ENCODE assay signal across 1 cellular context in the genomic region with DNA sequence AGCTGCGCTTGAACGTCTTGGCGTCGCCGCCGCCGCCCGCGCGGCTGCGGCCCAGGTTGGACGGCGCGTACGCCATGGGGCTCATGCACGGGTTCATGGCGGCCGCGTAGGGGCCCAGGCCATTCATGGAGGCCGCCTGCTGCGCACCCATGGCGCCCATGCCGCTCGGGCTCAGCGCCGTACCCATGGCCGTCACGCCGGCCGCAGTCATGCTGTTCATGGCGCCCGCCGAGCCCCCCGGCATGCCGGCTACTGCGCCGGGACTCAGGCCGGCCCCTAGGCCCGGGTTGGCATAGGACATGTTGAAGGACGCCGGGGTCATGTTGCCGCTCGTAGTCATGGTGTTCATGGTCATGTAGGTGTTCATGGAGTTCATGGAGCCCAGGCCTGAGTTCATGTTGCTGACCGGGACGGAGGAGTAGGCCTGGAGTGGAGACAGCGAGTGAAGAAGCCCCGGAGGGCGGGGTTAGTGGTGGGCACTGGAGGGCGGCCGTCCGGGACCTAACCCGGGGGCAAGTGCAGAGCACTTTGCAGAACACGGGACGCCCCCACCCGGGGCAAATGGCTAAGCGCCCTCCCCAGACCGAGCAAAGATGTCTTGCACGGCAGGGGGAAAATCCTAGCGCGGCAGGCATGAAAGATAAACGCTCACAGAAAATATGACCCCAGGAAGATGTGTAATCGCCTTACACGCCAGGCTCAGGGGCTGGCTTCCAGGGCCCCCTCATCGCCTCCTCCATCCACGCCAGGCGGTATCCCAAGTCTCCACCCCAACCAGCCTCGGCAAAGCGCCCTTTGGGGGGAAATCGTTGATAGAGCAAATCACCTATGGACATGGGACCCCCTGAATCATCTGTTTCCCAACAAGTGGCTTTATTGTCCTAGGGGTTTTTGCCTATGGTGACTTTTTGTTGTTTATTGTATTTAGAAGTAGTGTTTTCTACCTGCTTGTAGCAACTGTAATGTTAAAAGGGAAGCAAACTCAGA.
TF ChIP-seq lines count a peak whose summit lies in the region.

No MANE protein-coding gene starts in this region.

TF ChIP-seq in HepG2, 621 proteins besides CTCF, POLR2A, EP300 and RAD21 (continued from another document and continues in another):
- TF ChIP-seq, protein P1, sequence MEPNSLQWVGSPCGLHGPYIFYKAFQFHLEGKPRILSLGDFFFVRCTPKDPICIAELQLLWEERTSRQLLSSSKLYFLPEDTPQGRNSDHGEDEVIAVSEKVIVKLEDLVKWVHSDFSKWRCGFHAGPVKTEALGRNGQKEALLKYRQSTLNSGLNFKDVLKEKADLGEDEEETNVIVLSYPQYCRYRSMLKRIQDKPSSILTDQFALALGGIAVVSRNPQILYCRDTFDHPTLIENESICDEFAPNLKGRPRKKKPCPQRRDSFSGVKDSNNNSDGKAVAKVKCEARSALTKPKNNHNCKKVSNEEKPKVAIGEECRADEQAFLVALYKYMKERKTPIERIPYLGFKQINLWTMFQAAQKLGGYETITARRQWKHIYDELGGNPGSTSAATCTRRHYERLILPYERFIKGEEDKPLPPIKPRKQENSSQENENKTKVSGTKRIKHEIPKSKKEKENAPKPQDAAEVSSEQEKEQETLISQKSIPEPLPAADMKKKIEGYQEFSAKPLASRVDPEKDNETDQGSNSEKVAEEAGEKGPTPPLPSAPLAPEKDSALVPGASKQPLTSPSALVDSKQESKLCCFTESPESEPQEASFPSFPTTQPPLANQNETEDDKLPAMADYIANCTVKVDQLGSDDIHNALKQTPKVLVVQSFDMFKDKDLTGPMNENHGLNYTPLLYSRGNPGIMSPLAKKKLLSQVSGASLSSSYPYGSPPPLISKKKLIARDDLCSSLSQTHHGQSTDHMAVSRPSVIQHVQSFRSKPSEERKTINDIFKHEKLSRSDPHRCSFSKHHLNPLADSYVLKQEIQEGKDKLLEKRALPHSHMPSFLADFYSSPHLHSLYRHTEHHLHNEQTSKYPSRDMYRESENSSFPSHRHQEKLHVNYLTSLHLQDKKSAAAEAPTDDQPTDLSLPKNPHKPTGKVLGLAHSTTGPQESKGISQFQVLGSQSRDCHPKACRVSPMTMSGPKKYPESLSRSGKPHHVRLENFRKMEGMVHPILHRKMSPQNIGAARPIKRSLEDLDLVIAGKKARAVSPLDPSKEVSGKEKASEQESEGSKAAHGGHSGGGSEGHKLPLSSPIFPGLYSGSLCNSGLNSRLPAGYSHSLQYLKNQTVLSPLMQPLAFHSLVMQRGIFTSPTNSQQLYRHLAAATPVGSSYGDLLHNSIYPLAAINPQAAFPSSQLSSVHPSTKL (CRISPR knock-in tag; IDR thresholded peaks at IDR 0.05): no peak
- TF ChIP-seq, protein P2, sequence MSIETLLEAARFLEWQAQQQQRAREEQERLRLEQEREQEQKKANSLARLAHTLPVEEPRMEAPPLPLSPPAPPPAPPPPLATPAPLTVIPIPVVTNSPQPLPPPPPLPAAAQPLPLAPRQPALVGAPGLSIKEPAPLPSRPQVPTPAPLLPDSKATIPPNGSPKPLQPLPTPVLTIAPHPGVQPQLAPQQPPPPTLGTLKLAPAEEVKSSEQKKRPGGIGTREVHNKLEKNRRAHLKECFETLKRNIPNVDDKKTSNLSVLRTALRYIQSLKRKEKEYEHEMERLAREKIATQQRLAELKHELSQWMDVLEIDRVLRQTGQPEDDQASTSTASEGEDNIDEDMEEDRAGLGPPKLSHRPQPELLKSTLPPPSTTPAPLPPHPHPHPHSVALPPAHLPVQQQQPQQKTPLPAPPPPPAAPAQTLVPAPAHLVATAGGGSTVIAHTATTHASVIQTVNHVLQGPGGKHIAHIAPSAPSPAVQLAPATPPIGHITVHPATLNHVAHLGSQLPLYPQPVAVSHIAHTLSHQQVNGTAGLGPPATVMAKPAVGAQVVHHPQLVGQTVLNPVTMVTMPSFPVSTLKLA (IDR thresholded peaks at IDR 0.05): no peak
- TF ChIP-seq ZNF350 (CRISPR knock-in tag; IDR thresholded peaks at IDR 0.05; ENCODE audit: borderline replicate concordance, low read depth) (no peak), ZNF619 (CRISPR knock-in tag; IDR thresholded peaks at IDR 0.05) (no peak), MED8 (CRISPR knock-in tag; IDR thresholded peaks at IDR 0.05; ENCODE audit: insufficient replicate concordance) (peak; percentile 40), CREB1 (IDR thresholded peaks at IDR 0.05) (no peak), CREB1 (CRISPR knock-in tag; IDR thresholded peaks at IDR 0.05) (no peak), ZNF644 (CRISPR knock-in tag; IDR thresholded peaks at IDR 0.05; ENCODE audit: low read depth) (no peak), ZSCAN20 (CRISPR knock-in tag; IDR thresholded peaks at IDR 0.05; ENCODE audit: borderline replicate concordance) (0 out of 2 replicates have a peak, but pooled peaks have one; percentile 38), ZNF773 (CRISPR knock-in tag; IDR thresholded peaks at IDR 0.05; ENCODE audit: borderline replicate concordance) (0 out of 2 replicates have a peak, but pooled peaks have one; percentile 55), ZNF83 (CRISPR knock-in tag; IDR thresholded peaks at IDR 0.05; ENCODE audit: borderline replicate concordance) (no peak), ZFX (CRISPR knock-in tag; IDR thresholded peaks at IDR 0.05; ENCODE audit: low read depth) (peak; percentile 27; the same call in 1 of the 2 replicates), ZNF790 (CRISPR knock-in tag; IDR thresholded peaks at IDR 0.05; ENCODE audit: borderline replicate concordance) (0 out of 2 replicates have a peak, but pooled peaks have one; percentile 7), ZFP36L2 (CRISPR knock-in tag; IDR thresholded peaks at IDR 0.05) (no peak), ZNF766 (CRISPR knock-in tag; IDR thresholded peaks at IDR 0.05; ENCODE audit: borderline replicate concordance) (0 out of 2 replicates have a peak, but pooled peaks have one; percentile 33), TGIF2 (CRISPR knock-in tag; IDR thresholded peaks at IDR 0.05) (no peak), ZFP36L1 (CRISPR knock-in tag; IDR thresholded peaks at IDR 0.05) (no peak), RARA (CRISPR knock-in tag; IDR thresholded peaks at IDR 0.05) (no peak), SNAPC2 (CRISPR knock-in tag; IDR thresholded peaks at IDR 0.05) (no peak), SRSF1 (optimal IDR thresholded peaks at IDR 0.05; ENCODE audit: low read depth, low read length) (peak; percentile 74), RBFOX2 (IDR thresholded peaks at IDR 0.05; ENCODE audit: low read depth, low read length) (peak; percentile 82), ZNF816 (CRISPR knock-in tag; IDR thresholded peaks at IDR 0.05; ENCODE audit: borderline replicate concordance) (no peak), KLF6 (CRISPR knock-in tag; IDR thresholded peaks at IDR 0.05) (0 out of 2 replicates have a peak, but pooled peaks have one; percentile 15)
- TF ChIP-seq, protein P3, sequence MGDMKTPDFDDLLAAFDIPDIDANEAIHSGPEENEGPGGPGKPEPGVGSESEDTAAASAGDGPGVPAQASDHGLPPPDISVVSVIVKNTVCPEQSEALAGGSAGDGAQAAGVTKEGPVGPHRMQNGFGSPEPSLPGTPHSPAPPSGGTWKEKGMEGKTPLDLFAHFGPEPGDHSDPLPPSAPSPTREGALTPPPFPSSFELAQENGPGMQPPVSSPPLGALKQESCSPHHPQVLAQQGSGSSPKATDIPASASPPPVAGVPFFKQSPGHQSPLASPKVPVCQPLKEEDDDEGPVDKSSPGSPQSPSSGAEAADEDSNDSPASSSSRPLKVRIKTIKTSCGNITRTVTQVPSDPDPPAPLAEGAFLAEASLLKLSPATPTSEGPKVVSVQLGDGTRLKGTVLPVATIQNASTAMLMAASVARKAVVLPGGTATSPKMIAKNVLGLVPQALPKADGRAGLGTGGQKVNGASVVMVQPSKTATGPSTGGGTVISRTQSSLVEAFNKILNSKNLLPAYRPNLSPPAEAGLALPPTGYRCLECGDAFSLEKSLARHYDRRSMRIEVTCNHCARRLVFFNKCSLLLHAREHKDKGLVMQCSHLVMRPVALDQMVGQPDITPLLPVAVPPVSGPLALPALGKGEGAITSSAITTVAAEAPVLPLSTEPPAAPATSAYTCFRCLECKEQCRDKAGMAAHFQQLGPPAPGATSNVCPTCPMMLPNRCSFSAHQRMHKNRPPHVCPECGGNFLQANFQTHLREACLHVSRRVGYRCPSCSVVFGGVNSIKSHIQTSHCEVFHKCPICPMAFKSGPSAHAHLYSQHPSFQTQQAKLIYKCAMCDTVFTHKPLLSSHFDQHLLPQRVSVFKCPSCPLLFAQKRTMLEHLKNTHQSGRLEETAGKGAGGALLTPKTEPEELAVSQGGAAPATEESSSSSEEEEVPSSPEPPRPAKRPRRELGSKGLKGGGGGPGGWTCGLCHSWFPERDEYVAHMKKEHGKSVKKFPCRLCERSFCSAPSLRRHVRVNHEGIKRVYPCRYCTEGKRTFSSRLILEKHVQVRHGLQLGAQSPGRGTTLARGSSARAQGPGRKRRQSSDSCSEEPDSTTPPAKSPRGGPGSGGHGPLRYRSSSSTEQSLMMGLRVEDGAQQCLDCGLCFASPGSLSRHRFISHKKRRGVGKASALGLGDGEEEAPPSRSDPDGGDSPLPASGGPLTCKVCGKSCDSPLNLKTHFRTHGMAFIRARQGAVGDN (CRISPR knock-in tag; IDR thresholded peaks at IDR 0.05): peak; percentile 53
- TF ChIP-seq, protein P4, sequence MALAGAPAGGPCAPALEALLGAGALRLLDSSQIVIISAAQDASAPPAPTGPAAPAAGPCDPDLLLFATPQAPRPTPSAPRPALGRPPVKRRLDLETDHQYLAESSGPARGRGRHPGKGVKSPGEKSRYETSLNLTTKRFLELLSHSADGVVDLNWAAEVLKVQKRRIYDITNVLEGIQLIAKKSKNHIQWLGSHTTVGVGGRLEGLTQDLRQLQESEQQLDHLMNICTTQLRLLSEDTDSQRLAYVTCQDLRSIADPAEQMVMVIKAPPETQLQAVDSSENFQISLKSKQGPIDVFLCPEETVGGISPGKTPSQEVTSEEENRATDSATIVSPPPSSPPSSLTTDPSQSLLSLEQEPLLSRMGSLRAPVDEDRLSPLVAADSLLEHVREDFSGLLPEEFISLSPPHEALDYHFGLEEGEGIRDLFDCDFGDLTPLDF (CRISPR knock-in tag; IDR thresholded peaks at IDR 0.05): no peak
- TF ChIP-seq, protein P5, sequence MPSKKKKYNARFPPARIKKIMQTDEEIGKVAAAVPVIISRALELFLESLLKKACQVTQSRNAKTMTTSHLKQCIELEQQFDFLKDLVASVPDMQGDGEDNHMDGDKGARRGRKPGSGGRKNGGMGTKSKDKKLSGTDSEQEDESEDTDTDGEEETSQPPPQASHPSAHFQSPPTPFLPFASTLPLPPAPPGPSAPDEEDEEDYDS (CRISPR knock-in tag; IDR thresholded peaks at IDR 0.05): no peak
- TF ChIP-seq, protein P6, sequence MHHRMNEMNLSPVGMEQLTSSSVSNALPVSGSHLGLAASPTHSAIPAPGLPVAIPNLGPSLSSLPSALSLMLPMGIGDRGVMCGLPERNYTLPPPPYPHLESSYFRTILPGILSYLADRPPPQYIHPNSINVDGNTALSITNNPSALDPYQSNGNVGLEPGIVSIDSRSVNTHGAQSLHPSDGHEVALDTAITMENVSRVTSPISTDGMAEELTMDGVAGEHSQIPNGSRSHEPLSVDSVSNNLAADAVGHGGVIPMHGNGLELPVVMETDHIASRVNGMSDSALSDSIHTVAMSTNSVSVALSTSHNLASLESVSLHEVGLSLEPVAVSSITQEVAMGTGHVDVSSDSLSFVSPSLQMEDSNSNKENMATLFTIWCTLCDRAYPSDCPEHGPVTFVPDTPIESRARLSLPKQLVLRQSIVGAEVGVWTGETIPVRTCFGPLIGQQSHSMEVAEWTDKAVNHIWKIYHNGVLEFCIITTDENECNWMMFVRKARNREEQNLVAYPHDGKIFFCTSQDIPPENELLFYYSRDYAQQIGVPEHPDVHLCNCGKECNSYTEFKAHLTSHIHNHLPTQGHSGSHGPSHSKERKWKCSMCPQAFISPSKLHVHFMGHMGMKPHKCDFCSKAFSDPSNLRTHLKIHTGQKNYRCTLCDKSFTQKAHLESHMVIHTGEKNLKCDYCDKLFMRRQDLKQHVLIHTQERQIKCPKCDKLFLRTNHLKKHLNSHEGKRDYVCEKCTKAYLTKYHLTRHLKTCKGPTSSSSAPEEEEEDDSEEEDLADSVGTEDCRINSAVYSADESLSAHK (CRISPR knock-in tag; IDR thresholded peaks at IDR 0.05; ENCODE audit: borderline replicate concordance): no peak
- TF ChIP-seq, protein P7, sequence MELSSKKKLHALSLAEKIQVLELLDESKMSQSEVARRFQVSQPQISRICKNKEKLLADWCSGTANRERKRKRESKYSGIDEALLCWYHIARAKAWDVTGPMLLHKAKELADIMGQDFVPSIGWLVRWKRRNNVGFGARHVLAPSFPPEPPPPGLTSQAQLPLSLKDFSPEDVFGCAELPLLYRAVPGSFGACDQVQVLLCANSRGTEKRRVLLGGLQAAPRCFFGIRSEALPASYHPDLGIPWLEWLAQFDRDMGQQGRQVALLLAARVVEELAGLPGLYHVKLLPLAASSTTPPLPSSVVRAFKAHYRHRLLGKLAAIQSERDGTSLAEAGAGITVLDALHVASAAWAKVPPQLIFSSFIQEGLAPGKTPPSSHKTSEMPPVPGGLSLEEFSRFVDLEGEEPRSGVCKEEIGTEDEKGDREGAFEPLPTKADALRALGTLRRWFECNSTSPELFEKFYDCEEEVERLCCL (CRISPR knock-in tag; IDR thresholded peaks at IDR 0.05; ENCODE audit: borderline replicate concordance): no peak
- TF ChIP-seq, protein P8, sequence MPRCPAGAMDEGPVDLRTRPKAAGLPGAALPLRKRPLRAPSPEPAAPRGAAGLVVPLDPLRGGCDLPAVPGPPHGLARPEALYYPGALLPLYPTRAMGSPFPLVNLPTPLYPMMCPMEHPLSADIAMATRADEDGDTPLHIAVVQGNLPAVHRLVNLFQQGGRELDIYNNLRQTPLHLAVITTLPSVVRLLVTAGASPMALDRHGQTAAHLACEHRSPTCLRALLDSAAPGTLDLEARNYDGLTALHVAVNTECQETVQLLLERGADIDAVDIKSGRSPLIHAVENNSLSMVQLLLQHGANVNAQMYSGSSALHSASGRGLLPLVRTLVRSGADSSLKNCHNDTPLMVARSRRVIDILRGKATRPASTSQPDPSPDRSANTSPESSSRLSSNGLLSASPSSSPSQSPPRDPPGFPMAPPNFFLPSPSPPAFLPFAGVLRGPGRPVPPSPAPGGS (CRISPR knock-in tag; IDR thresholded peaks at IDR 0.05): 0 out of 2 replicates have a peak, but pooled peaks have one; percentile 50
- TF ChIP-seq, protein P9, sequence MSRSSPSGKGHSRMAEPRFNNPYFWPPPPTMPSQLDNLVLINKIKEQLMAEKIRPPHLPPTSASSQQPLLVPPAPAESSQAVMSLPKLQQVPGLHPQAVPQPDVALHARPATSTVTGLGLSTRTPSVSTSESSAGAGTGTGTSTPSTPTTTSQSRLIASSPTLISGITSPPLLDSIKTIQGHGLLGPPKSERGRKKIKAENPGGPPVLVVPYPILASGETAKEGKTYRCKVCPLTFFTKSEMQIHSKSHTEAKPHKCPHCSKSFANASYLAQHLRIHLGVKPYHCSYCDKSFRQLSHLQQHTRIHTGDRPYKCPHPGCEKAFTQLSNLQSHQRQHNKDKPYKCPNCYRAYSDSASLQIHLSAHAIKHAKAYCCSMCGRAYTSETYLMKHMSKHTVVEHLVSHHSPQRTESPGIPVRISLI (CRISPR knock-in tag; IDR thresholded peaks at IDR 0.05; ENCODE audit: borderline replicate concordance): no peak
- TF ChIP-seq, protein P10, sequence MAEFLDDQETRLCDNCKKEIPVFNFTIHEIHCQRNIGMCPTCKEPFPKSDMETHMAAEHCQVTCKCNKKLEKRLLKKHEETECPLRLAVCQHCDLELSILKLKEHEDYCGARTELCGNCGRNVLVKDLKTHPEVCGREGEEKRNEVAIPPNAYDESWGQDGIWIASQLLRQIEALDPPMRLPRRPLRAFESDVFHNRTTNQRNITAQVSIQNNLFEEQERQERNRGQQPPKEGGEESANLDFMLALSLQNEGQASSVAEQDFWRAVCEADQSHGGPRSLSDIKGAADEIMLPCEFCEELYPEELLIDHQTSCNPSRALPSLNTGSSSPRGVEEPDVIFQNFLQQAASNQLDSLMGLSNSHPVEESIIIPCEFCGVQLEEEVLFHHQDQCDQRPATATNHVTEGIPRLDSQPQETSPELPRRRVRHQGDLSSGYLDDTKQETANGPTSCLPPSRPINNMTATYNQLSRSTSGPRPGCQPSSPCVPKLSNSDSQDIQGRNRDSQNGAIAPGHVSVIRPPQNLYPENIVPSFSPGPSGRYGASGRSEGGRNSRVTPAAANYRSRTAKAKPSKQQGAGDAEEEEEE (CRISPR knock-in tag; IDR thresholded peaks at IDR 0.05; ENCODE audit: borderline replicate concordance): 0 out of 2 replicates have a peak, but pooled peaks have one; percentile 76
